Comparison of ENCODE assay signal across 9 cellular contexts in genomic region chr19:55676384-55676783, GRCh38. TPM values are rescaled to one million over a fixed set of nuclear protein-coding genes. Genes with fewer than 3 reads are reported as not detected.
A peak's percentile ranks its signal among the peaks of the same experiment; 100 is the strongest.
DNase-seq lines count a peak whose midpoint lies in the region; ATAC-seq lines count a peak whose summit lies in the region.
"Had no signal": no experiment of that assay in that cellular context is flagged by ENCODE, and none has a peak within 500 bp of the region (broad histone marks: within the 10 kb centered on the region; RNA-seq: fewer than 3 reads in every experiment).

No MANE protein-coding gene starts in this region.

- H3K4me1 ChIP-seq in iPS-15b (ENCODE audit: control insufficient read depth, insufficient read depth, low read length) (peaks cover 2% of the 10 kb centered on the region), stomach smooth muscle (ENCODE audit: control insufficient read depth, insufficient read depth, low read length) (peaks cover 35% of the 10 kb centered on the region)

- H3K36me3 Mint-ChIP-seq in T-helper 2 cell treated with Interferon-gamma antibody and Interleukin-4, amounts not matched to agents 5 μg/mL and 100 μg/mL, for 36 hours (ENCODE audit: low read depth), result peaks cover 40% of the 10 kb centered on the region
- H3K36me3 Mint-ChIP-seq in activated naive CD4-positive, alpha-beta T cell treated with anti-CD3 and anti-CD28 coated beads, Interleukin-2, amount 50 U/mL, for 72 hours, result peaks cover 32% of the 10 kb centered on the region in 2 donors

- no peak overlapping the region for H3K27ac ChIP-seq in stomach smooth muscle (ENCODE audit: low read length)

- peak overlapping the region; percentile 97 for H3K4me3 Mint-ChIP-seq in T-helper 2 cell treated with Interferon-gamma antibody and Interleukin-4, amounts not matched to agents 5 μg/mL and 100 μg/mL, for 36 hours

- no peaks in the 10 kb centered on the region for H3K27me3 ChIP-seq in iPS-15b (ENCODE audit: control insufficient read depth, insufficient read depth, low read length)
- H3K27me3 ChIP-seq in stomach smooth muscle (ENCODE audit: control insufficient read depth in 1 of 2, insufficient read depth in 2 of 2, low read length in 2 of 2), result no peaks in the 10 kb centered on the region

- H3K36me3 ChIP-seq in iPS-15b (ENCODE audit: control insufficient read depth, insufficient read depth, low read length), result peaks cover 26% of the 10 kb centered on the region
- peaks cover 28% of the 10 kb centered on the region in 2 donors for H3K36me3 ChIP-seq in stomach smooth muscle (ENCODE audit: control insufficient read depth in 2 of 2, insufficient read depth in 2 of 2, low read length in 2 of 2)

- no peak for ATAC-seq in activated naive CD4-positive, alpha-beta T cell treated with anti-CD3 and anti-CD28 coated beads, Interleukin-2, amount 50 U/mL, for 72 hours
- no peak for ATAC-seq in GM21526 (IDR thresholded peaks at IDR 0.05; ENCODE audit: low FRiP score, unreplicated experiment)

- H3K27ac Mint-ChIP-seq in T-helper 2 cell treated with Interferon-gamma antibody and Interleukin-4, amounts not matched to agents 5 μg/mL and 100 μg/mL, for 36 hours, result peak overlapping the region; percentile 60
- H3K27ac Mint-ChIP-seq in activated naive CD4-positive, alpha-beta T cell treated with anti-CD3 and anti-CD28 coated beads, Interleukin-2, amount 50 U/mL, for 72 hours, result peak overlapping the region; percentile 76 to 98

- no peak for DNase-seq in T-helper 2 cell treated with Interferon-gamma antibody and Interleukin-4, amounts not matched to agents 5 μg/mL and 100 μg/mL, for 36 hours (ENCODE audit: low spot score)
- DNase-seq in T-helper 2 cell (no peak), MV-4-11 (lab: John Stamatoyannopoulos, UW) (no peak), NCI-H187 treated with DMSO at 0.1 percent for 48 hours (lab: John Stamatoyannopoulos, UW) (no peak)
- DNase-seq in activated naive CD4-positive, alpha-beta T cell treated with anti-CD3 and anti-CD28 coated beads, Interleukin-2, amount 50 U/mL, for 72 hours (ENCODE audit: low spot score in 2 of 2), result no peak
- DNase-seq: COR-L47 had no signal

- no peaks in the 10 kb centered on the region for H3K27me3 Mint-ChIP-seq in T-helper 2 cell treated with Interferon-gamma antibody and Interleukin-4, amounts not matched to agents 5 μg/mL and 100 μg/mL, for 36 hours (ENCODE audit: low read depth)

- peaks cover 28% of the 10 kb centered on the region for H3K4me1 Mint-ChIP-seq in T-helper 2 cell treated with Interferon-gamma antibody and Interleukin-4, amounts not matched to agents 5 μg/mL and 100 μg/mL, for 36 hours (ENCODE audit: low read depth)

- H3K9me3 ChIP-seq in iPS-15b (ENCODE audit: control insufficient read depth, insufficient read depth, low read length) (no peaks in the 10 kb centered on the region), stomach smooth muscle (ENCODE audit: control insufficient read depth in 2 of 2, low read length in 2 of 2) (no peaks in the 10 kb centered on the region)

- H3K4me3 ChIP-seq in iPS-15b (ENCODE audit: low read depth, low read length), result peak overlapping the region; percentile 90
- peak overlapping the region; percentile 96 for H3K4me3 ChIP-seq in stomach smooth muscle (ENCODE audit: low read length in 2 of 2)

- H3K9ac ChIP-seq in iPS-15b (ENCODE audit: low read depth, low read length) (no peak overlapping the region), stomach smooth muscle (ENCODE audit: low read length in 2 of 2) (peak overlapping the region; percentile 55 to 93)

- H3K9me3 Mint-ChIP-seq in T-helper 2 cell treated with Interferon-gamma antibody and Interleukin-4, amounts not matched to agents 5 μg/mL and 100 μg/mL, for 36 hours, result no peaks in the 10 kb centered on the region
- H3K9me3 Mint-ChIP-seq in activated naive CD4-positive, alpha-beta T cell treated with anti-CD3 and anti-CD28 coated beads, Interleukin-2, amount 50 U/mL, for 72 hours, result no peaks in the 10 kb centered on the region

RNA-seq across cellular contexts. Expression of gene EPN1, which starts 1.4 kb away (rescaled TPM):
- 10 to 100 TPM; 23.1 to 46.4 TPM for total RNA-seq in activated naive CD4-positive, alpha-beta T cell treated with anti-CD3 and anti-CD28 coated beads, Interleukin-2, amount 50 U/mL, for 72 hours

RNA-seq across cellular contexts. Expression of gene U2AF2, which starts 21.5 kb away (rescaled TPM):
- 100 to 1,000 TPM; 270 to 312 TPM for total RNA-seq in activated naive CD4-positive, alpha-beta T cell treated with anti-CD3 and anti-CD28 coated beads, Interleukin-2, amount 50 U/mL, for 72 hours

RNA-seq across cellular contexts. Expression of gene CCDC106, which starts 28.4 kb away (rescaled TPM):
- total RNA-seq in activated naive CD4-positive, alpha-beta T cell treated with anti-CD3 and anti-CD28 coated beads, Interleukin-2, amount 50 U/mL, for 72 hours, result 10 to 100 TPM in 1 of 2 donors, 1 to 10 TPM in 1; 2.9 to 13.6 TPM

RNA-seq across cellular contexts. Expression of gene ZNF581, which starts 32.9 kb away (rescaled TPM):
- total RNA-seq in activated naive CD4-positive, alpha-beta T cell treated with anti-CD3 and anti-CD28 coated beads, Interleukin-2, amount 50 U/mL, for 72 hours, result 10 to 100 TPM; 39.9 to 40.0 TPM

RNA-seq across cellular contexts. Expression of gene ZNF580, which starts 35.6 kb away (rescaled TPM):
- 10 to 100 TPM; 18.2 to 33.9 TPM for total RNA-seq in activated naive CD4-positive, alpha-beta T cell treated with anti-CD3 and anti-CD28 coated beads, Interleukin-2, amount 50 U/mL, for 72 hours
